ENCODE assay signal across 15 cellular contexts in genomic region chr6:138145402-138145801, GRCh38. TPM values are rescaled to one million over a fixed set of nuclear protein-coding genes. Genes with fewer than 3 reads are reported as not detected.
DNase-seq lines count a peak whose midpoint lies in the region; ATAC-seq lines count a peak whose summit lies in the region.
"Had no signal": no experiment of that assay in that cellular context is flagged by ENCODE, and none has a peak within 500 bp of the region (broad histone marks: within the 10 kb centered on the region; RNA-seq: fewer than 3 reads in every experiment).

No MANE protein-coding gene starts in this region.

- H3K4me1 Mint-ChIP-seq in naive B cell, result peaks cover 0 to 12% (median 4%) of the 10 kb centered on the region in 3 donors
- H3K4me1 Mint-ChIP-seq: mesothelial cell of epicardium; stimulated activated naive CD8-positive, alpha-beta T cell treated with anti-CD3 and anti-CD28 coated beads, Interleukin-15, amount 100 ng/mL, for 72 hours had no signal

- ATAC-seq in GM18870 (IDR thresholded peaks at IDR 0.05; ENCODE audit: unreplicated experiment) (peak; percentile 83), GM21717 (IDR thresholded peaks at IDR 0.05; ENCODE audit: unreplicated experiment) (peak; percentile 43), HG03432 (IDR thresholded peaks at IDR 0.05; ENCODE audit: unreplicated experiment) (peak; percentile 85), naive B cell (ENCODE audit: low read depth in 2 of 2) (peak; percentile 84 to 89), HG03095 (IDR thresholded peaks at IDR 0.05; ENCODE audit: unreplicated experiment) (no peak)
- ATAC-seq: K562; stimulated activated naive CD8-positive, alpha-beta T cell treated with anti-CD3 and anti-CD28 coated beads, Interleukin-15, amount 100 ng/mL, for 72 hours had no signal

- H3K4me3 Mint-ChIP-seq in naive B cell, result no peak overlapping the region
- H3K4me3 Mint-ChIP-seq: CD14-positive monocyte; mesothelial cell of epicardium; stimulated activated naive CD8-positive, alpha-beta T cell treated with anti-CD3 and anti-CD28 coated beads, Interleukin-15, amount 100 ng/mL, for 72 hours had no signal

- peaks cover 0 to 3% of the 10 kb centered on the region in 2 donors for H3K36me3 Mint-ChIP-seq in naive B cell
- H3K36me3 Mint-ChIP-seq: CD14-positive monocyte, mesothelial cell of epicardium had no signal

- peak overlapping the region in 1 of 6 donors; percentile 11 for H3K27ac Mint-ChIP-seq in naive B cell
- H3K27ac Mint-ChIP-seq: CD14-positive monocyte; mesothelial cell of epicardium; stimulated activated naive CD8-positive, alpha-beta T cell treated with anti-CD3 and anti-CD28 coated beads, Interleukin-15, amount 100 ng/mL, for 72 hours had no signal

- H3K9me3 Mint-ChIP-seq in naive B cell, result peaks cover 0 to 11% (median 7%) of the 10 kb centered on the region in 7 donors

- DNase-seq in naive B cell (peak; percentile 15), ecto neural progenitor cell (ENCODE audit: low spot score) (no peak), OCI-M2 (lab: John Stamatoyannopoulos, UW; ENCODE audit: unreplicated experiment) (no peak)
- DNase-seq: activated CD4-positive, alpha-beta T cell treated with anti-CD3 and anti-CD28 coated beads, Interleukin-2, amount 50 U/mL, for 1 hour; NCI-H187 treated with DMSO at 0.1 percent for 48 hours; NCI-H774; SHP77 treated with DMSO at 0.1 percent for 48 hours; stimulated activated naive CD8-positive, alpha-beta T cell treated with anti-CD3 and anti-CD28 coated beads, Interleukin-15, amount 100 ng/mL, for 72 hours had no signal

- H3K27me3 Mint-ChIP-seq in naive B cell, result peaks cover 19 to 27% (median 24%) of the 10 kb centered on the region in 3 donors

RNA-seq across cellular contexts. Expression of gene ARFGEF3, which starts 16.3 kb away (rescaled TPM):
- not detected for polyA plus RNA-seq in naive B cell (ENCODE audit: low read depth in 6 of 6)
- polyA plus RNA-seq: CD14-positive monocyte had no signal

RNA-seq across cellular contexts. Expression of gene PERP, which starts 38.2 kb away (rescaled TPM):
- under 1 TPM in 3 of 6 donors, not detected in 3; 0.08 to 0.27 (median 0.13) TPM for polyA plus RNA-seq in naive B cell (ENCODE audit: low read depth in 6 of 6)
- polyA plus RNA-seq: CD14-positive monocyte had no signal
